Comparison of ENCODE assay signal across 22 cellular contexts in genomic region chrX:82585868-82586267, GRCh38.
DNase-seq lines count a peak whose midpoint lies in the region; ATAC-seq, FAIRE-seq and TF ChIP-seq lines count a peak whose summit lies in the region.
"Had no signal": no experiment of that assay in that cellular context is flagged by ENCODE, and none has a peak within 500 bp of the region (broad histone marks: within the 10 kb centered on the region; RNA-seq: fewer than 3 reads in every experiment).

No MANE protein-coding gene starts in this region.

- H3K27ac Mint-ChIP-seq in glutamatergic neuron (ENCODE audit: unreplicated experiment) (peak overlapping the region; percentile 91), CD14-positive monocyte (no peak overlapping the region)
- H3K27ac Mint-ChIP-seq: B cell; CD4-positive, alpha-beta memory T cell; GM23338; HFFc6 had no signal

- no peaks in the 10 kb centered on the region for H3K9me3 ChIP-seq in pancreas
- H3K9me3 ChIP-seq: Caco-2, HAP-1 had no signal

- DNase-seq in COLO829 (ENCODE audit: low spot score) (peak; percentile 28), HT-29 (ENCODE audit: low spot score) (peak; percentile 65), glutamatergic neuron (no peak), pancreas (no peak), CD14-positive monocyte (ENCODE audit: low spot score) (no peak), NK-92 (lab: John Stamatoyannopoulos, UW; ENCODE audit: unreplicated experiment) (no peak), H4 (ENCODE audit: low spot score) (no peak)
- DNase-seq: Caco-2; CD4-positive, alpha-beta memory T cell; DMS 273 treated with DMSO at 0.1 percent for 48 hours; DMS79; EL; GDM1; HFFc6 had no signal

- no peaks in the 10 kb centered on the region for H3K27me3 ChIP-seq in pancreas

- intact Hi-C loops in pancreas (cut with DNase I) = no loop called here
- intact Hi-C loops in CD14-positive monocyte (cut with micrococcal nuclease) = no loop called here

- H3K4me1 Mint-ChIP-seq in glutamatergic neuron (ENCODE audit: low read depth, unreplicated experiment) = peaks cover 14% of the 10 kb centered on the region
- no peaks in the 10 kb centered on the region for H3K4me1 Mint-ChIP-seq in CD14-positive monocyte
- H3K4me1 Mint-ChIP-seq: B cell; CD4-positive, alpha-beta memory T cell; GM23338 had no signal

- H3K27ac ChIP-seq in pancreas = no peak overlapping the region
- H3K27ac ChIP-seq: BLaER1 treated with 17β-estradiol and CSF1 and Interleukin-3, amounts not matched to agents 10 nM and 100 nM had no signal

- H3K4me3 ChIP-seq in pancreas = no peak overlapping the region
- H3K4me3 ChIP-seq: BLaER1 treated with 17β-estradiol and CSF1 and Interleukin-3, amounts not matched to agents 10 nM and 100 nM; GM12878; GM23338; HAP-1 had no signal

- 5 to 10% methylated on average over 3 of the region's 3 CpGs for WGBS in pancreas, 2 donors

- H3K4me3 Mint-ChIP-seq in glutamatergic neuron (ENCODE audit: unreplicated experiment) (no peak overlapping the region), CD14-positive monocyte (no peak overlapping the region)
- H3K4me3 Mint-ChIP-seq: B cell; CD4-positive, alpha-beta memory T cell; GM23338; HFFc6 had no signal

- no peaks in the 10 kb centered on the region for H3K4me1 ChIP-seq in pancreas
- H3K4me1 ChIP-seq: Caco-2, HAP-1 had no signal

- no peak for FAIRE-seq in pancreas (lab: Jason Lieb, UNC)
- FAIRE-seq: A204.1, D721Med, GM12878, H54 had no signal

- H3K9me3 Mint-ChIP-seq in glutamatergic neuron (ENCODE audit: unreplicated experiment) = peaks cover 2% of the 10 kb centered on the region
- peaks cover 0 to 3% (median 0%) of the 10 kb centered on the region in 7 donors for H3K9me3 Mint-ChIP-seq in CD14-positive monocyte
- H3K9me3 Mint-ChIP-seq: GM23338, HFFc6 had no signal

- H3K27me3 Mint-ChIP-seq in glutamatergic neuron (ENCODE audit: unreplicated experiment) = no peaks in the 10 kb centered on the region
- H3K27me3 Mint-ChIP-seq in CD14-positive monocyte (ENCODE audit: low read depth in 3 of 3) = no peaks in the 10 kb centered on the region
- H3K27me3 Mint-ChIP-seq: B cell; CD4-positive, alpha-beta memory T cell had no signal

- TF ChIP-seq CTCF in glutamatergic neuron (IDR thresholded peaks at IDR 0.05; ENCODE audit: partially characterized antibody, unreplicated experiment) (no peak), pancreas (IDR thresholded peaks at IDR 0.05) (no peak), CD14-positive monocyte (IDR thresholded peaks at IDR 0.05) (no peak)

- peak in 3 of 4 donors; percentile 52 to 71 (median 56) for ATAC-seq in pancreas
- ATAC-seq: GM12878, GM23338 had no signal

- no peaks in the 10 kb centered on the region for H3K36me3 Mint-ChIP-seq in glutamatergic neuron (ENCODE audit: unreplicated experiment)
- H3K36me3 Mint-ChIP-seq in CD14-positive monocyte = no peaks in the 10 kb centered on the region
- H3K36me3 Mint-ChIP-seq: CD4-positive, alpha-beta memory T cell had no signal

- no peaks in the 10 kb centered on the region for H3K36me3 ChIP-seq in pancreas
- H3K36me3 ChIP-seq: BLaER1 treated with 17β-estradiol and CSF1 and Interleukin-3, amounts not matched to agents 10 nM and 100 nM; HAP-1 had no signal

Comparison
In these comparisons a context has a peak if more than half of its experiments do, and no peak if none do; other contexts are left out.
1. DNase-seq: peak in COLO829 (single experiment) and HT-29 (single experiment); none in glutamatergic neuron (single experiment), pancreas (0 of 6), CD14-positive monocyte (single experiment), NK-92 (single experiment) and H4 (single experiment).